1 cellular context compared by ENCODE assay signal in genomic region chr16:84194018-84194417, GRCh38.
TF ChIP-seq lines count a peak whose summit lies in the region.

No MANE protein-coding gene starts in this region.

TF ChIP-seq in GM12878, 131 proteins besides CTCF, POLR2A, EP300 and RAD21:
- TF ChIP-seq BACH1 (IDR thresholded peaks at IDR 0.05; ENCODE audit: borderline replicate concordance) (no peak), BCL3 (IDR thresholded peaks at IDR 0.05; ENCODE audit: borderline replicate concordance, insufficient read depth, low read depth, low read length, poor library complexity, severe bottlenecking) (peak; percentile 50)
